9 cellular contexts compared by ENCODE assay signal in genomic region chr1:27655151-27655929, GRCh38. TPM values are rescaled to one million over a fixed set of nuclear protein-coding genes. Genes with fewer than 3 reads are reported as not detected.
A peak's percentile ranks its signal among the peaks of the same experiment; 100 is the strongest.
DNase-seq lines count a peak whose midpoint lies in the region; ATAC-seq and TF ChIP-seq lines count a peak whose summit lies in the region.
"Had no signal": no experiment of that assay in that cellular context is flagged by ENCODE, and none has a peak within 500 bp of the region (broad histone marks: within the 10 kb centered on the region; RNA-seq: fewer than 3 reads in every experiment).

No MANE protein-coding gene starts in this region.

- no peak for TF ChIP-seq EP300 in suprapubic skin (IDR thresholded peaks at IDR 0.05)

- no peak for TF ChIP-seq POLR2A in suprapubic skin (IDR thresholded peaks at IDR 0.05)

- H3K27me3 Mint-ChIP-seq in activated CD4-positive, alpha-beta T cell treated with anti-CD3 and anti-CD28 coated beads, Interleukin-2, amount 10 ng/mL, durations not matched to agents 7 days and 5 days = no peaks in the 10 kb centered on the region
- H3K27me3 Mint-ChIP-seq: T-helper 17 cell had no signal

- no peaks in the 10 kb centered on the region for H3K36me3 Mint-ChIP-seq in activated CD4-positive, alpha-beta T cell treated with anti-CD3 and anti-CD28 coated beads, Interleukin-2, amount 10 ng/mL, durations not matched to agents 7 days and 5 days (ENCODE audit: low read depth)

- H3K27me3 ChIP-seq in WERI-Rb-1 (ENCODE audit: insufficient read depth, low read depth, severe bottlenecking) (no peaks in the 10 kb centered on the region), right atrium auricular region (no peaks in the 10 kb centered on the region), suprapubic skin (no peaks in the 10 kb centered on the region), MG63 (no peaks in the 10 kb centered on the region)

- peak overlapping the region; percentile 85 for H3K27ac Mint-ChIP-seq in activated CD4-positive, alpha-beta T cell treated with anti-CD3 and anti-CD28 coated beads, Interleukin-2, amount 10 ng/mL, durations not matched to agents 7 days and 5 days
- H3K27ac Mint-ChIP-seq: T-helper 17 cell had no signal

- POLR2A ChIA-PET in activated CD4-positive, alpha-beta T cell treated with anti-CD3 and anti-CD28 coated beads, Interleukin-2, amount 10 ng/mL, durations not matched to agents 7 days and 5 days (lab: Charles Lee) = interaction anchor here (0.6 kb wide), 1 partner anchor 9 kb away, joined by 3 read pairs; no protein-coding TSS in a partner anchor

- DNase-seq in activated CD4-positive, alpha-beta T cell treated with anti-CD3 and anti-CD28 coated beads, Interleukin-2, amount 10 ng/mL, durations not matched to agents 7 days and 5 days = no peak
- no peak for DNase-seq in activated CD4-positive, alpha-beta T cell treated with anti-CD3 and anti-CD28 coated beads for 4 hours
- DNase-seq in WERI-Rb-1 (peak; percentile 41), right atrium auricular region (ENCODE audit: low spot score) (no peak), suprapubic skin (ENCODE audit: low spot score in 2 of 2) (no peak), MG63 (no peak), SW480 (ENCODE audit: low spot score) (no peak)
- DNase-seq: T-helper 17 cell had no signal

- peaks cover 0 to 55% of the 10 kb centered on the region in 2 donors for H3K4me1 ChIP-seq in right atrium auricular region
- peaks cover 53% of the 10 kb centered on the region for H3K4me1 ChIP-seq in suprapubic skin

- H3K9me3 ChIP-seq in WERI-Rb-1 (ENCODE audit: severe bottlenecking) = no peaks in the 10 kb centered on the region
- no peaks in the 10 kb centered on the region for H3K9me3 ChIP-seq in right atrium auricular region
- no peaks in the 10 kb centered on the region for H3K9me3 ChIP-seq in suprapubic skin
- H3K9me3 ChIP-seq in MG63 = no peaks in the 10 kb centered on the region

- H3K9me3 Mint-ChIP-seq in activated CD4-positive, alpha-beta T cell treated with anti-CD3 and anti-CD28 coated beads, Interleukin-2, amount 10 ng/mL, durations not matched to agents 7 days and 5 days = no peaks in the 10 kb centered on the region

- H3K4me3 ChIP-seq in WERI-Rb-1 (ENCODE audit: low read depth, low read length) (no peak overlapping the region), right atrium auricular region (no peak overlapping the region), suprapubic skin (no peak overlapping the region), MG63 (no peak overlapping the region)

- TF ChIP-seq CTCF in WERI-Rb-1 (IDR thresholded peaks at IDR 0.05; ENCODE audit: low read depth, low read length) (no peak), right atrium auricular region (IDR thresholded peaks at IDR 0.05) (no peak), suprapubic skin (IDR thresholded peaks at IDR 0.05) (no peak)

- no peak for ATAC-seq in HG03439 (IDR thresholded peaks at IDR 0.05; ENCODE audit: unreplicated experiment)
- ATAC-seq: T-helper 17 cell had no signal

- H3K36me3 ChIP-seq in WERI-Rb-1 = no peaks in the 10 kb centered on the region
- no peaks in the 10 kb centered on the region for H3K36me3 ChIP-seq in right atrium auricular region
- no peaks in the 10 kb centered on the region for H3K36me3 ChIP-seq in suprapubic skin
- H3K36me3 ChIP-seq in MG63 = no peaks in the 10 kb centered on the region

- H3K4me3 Mint-ChIP-seq in activated CD4-positive, alpha-beta T cell treated with anti-CD3 and anti-CD28 coated beads, Interleukin-2, amount 10 ng/mL, durations not matched to agents 7 days and 5 days = no peak overlapping the region
- H3K4me3 Mint-ChIP-seq: T-helper 17 cell had no signal

- H3K27ac ChIP-seq in WERI-Rb-1 (peak overlapping the region; percentile 45; the same call in 1 of the 2 replicates), right atrium auricular region (peak overlapping the region; percentile 84 to 89), suprapubic skin (peak overlapping the region; percentile 73)

- 44% methylated on average over 11 of the region's 11 CpGs for WGBS in suprapubic skin

- peaks cover 31% of the 10 kb centered on the region for H3K4me1 Mint-ChIP-seq in activated CD4-positive, alpha-beta T cell treated with anti-CD3 and anti-CD28 coated beads, Interleukin-2, amount 10 ng/mL, durations not matched to agents 7 days and 5 days

- CTCF ChIA-PET in activated CD4-positive, alpha-beta T cell treated with anti-CD3 and anti-CD28 coated beads, Interleukin-2, amount 10 ng/mL, durations not matched to agents 7 days and 5 days (lab: Charles Lee) = interaction anchor here (0.5 to 2.1 kb wide), 4 partner anchors 11 to 183 kb away, joined by 3 to 6 read pairs (median 5); no protein-coding TSS in a partner anchor

RNA-seq across cellular contexts. Expression of gene IFI6, which starts 16.7 kb away (rescaled TPM):
- 100 to 1,000 TPM; 231 to 321 TPM for total RNA-seq in activated CD4-positive, alpha-beta T cell treated with anti-CD3 and anti-CD28 coated beads, Interleukin-2, amount 10 ng/mL, durations not matched to agents 7 days and 5 days
- total RNA-seq in right atrium auricular region (10 to 100 TPM; 40.2 to 43.3 TPM), suprapubic skin (10 to 100 TPM in 1 of 4 donors, 1 to 10 TPM in 3; 6.3 to 31.4 (median 8.2) TPM)
- total RNA-seq in MG63 (2014; rRNA removed; shearing (Covaris generic); ENCODE audit: low replicate concordance) = 62.2 and 66.0 TPM in 2 replicates

RNA-seq across cellular contexts. Expression of gene FGR, which starts 20.4 kb away (rescaled TPM):
- not detected for total RNA-seq in activated CD4-positive, alpha-beta T cell treated with anti-CD3 and anti-CD28 coated beads, Interleukin-2, amount 10 ng/mL, durations not matched to agents 7 days and 5 days
- 10 to 100 TPM in 1 of 2 donors, 1 to 10 TPM in 1; 5.7 to 19.8 TPM for total RNA-seq in right atrium auricular region
- 1 to 10 TPM; 3.0 to 9.2 (median 5.9) TPM for total RNA-seq in suprapubic skin
- not detected in 2 replicates for total RNA-seq in MG63 (2014; rRNA removed; shearing (Covaris generic); ENCODE audit: low replicate concordance)

RNA-seq across cellular contexts. Expression of gene AHDC1, which starts 51.4 kb away (rescaled TPM):
- total RNA-seq in activated CD4-positive, alpha-beta T cell treated with anti-CD3 and anti-CD28 coated beads, Interleukin-2, amount 10 ng/mL, durations not matched to agents 7 days and 5 days = 10 to 100 TPM; 15.3 to 19.3 TPM
- total RNA-seq in right atrium auricular region = 10 to 100 TPM; 23.5 to 35.0 TPM
- 100 to 1,000 TPM in 1 of 4 donors, 10 to 100 TPM in 3; 46.7 to 103 (median 60.1) TPM for total RNA-seq in suprapubic skin
- total RNA-seq in MG63 (2014; rRNA removed; shearing (Covaris generic); ENCODE audit: low replicate concordance) = 10.4 and 11.5 TPM in 2 replicates
